24 cellular contexts compared by ENCODE assay signal in the genomic region with DNA sequence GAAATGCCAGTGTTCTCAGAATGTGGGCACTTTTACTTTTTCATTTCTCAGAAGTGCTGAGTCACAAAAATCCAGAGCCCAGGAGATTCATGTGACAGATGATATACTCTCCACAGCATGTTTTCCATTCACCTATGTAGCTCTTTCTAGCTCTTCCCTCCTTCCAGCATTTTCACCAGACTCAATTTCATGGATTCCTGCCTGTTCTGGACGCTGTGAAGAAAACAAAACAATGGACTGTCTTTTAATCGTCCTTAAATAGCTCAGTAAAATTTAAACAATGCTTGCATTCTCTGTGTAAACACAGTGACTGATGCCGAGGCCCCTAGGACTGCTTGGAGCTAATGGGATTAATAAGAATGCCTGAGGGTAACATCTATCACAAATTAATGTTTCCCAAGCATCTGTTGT. TPM values are rescaled to one million over a fixed set of nuclear protein-coding genes. Genes with fewer than 3 reads are reported as not detected.
DNase-seq lines count a peak whose midpoint lies in the region; ATAC-seq, FAIRE-seq and TF ChIP-seq lines count a peak whose summit lies in the region.
"Had no signal": no experiment of that assay in that cellular context is flagged by ENCODE, and none has a peak within 500 bp of the region (broad histone marks: within the 10 kb centered on the region; RNA-seq: fewer than 3 reads in every experiment).

No MANE protein-coding gene starts in this region.

- WGBS in A549 (ENCODE audit: missing lambda C conversion rate), result 23% methylated on average over 3 of the region's 3 CpGs
- no CpG with 5 or more reads among the region's 3 CpGs for WGBS in H9 (ENCODE audit: extremely low coverage, insufficient read length, low lambda C conversion rate)

- intact Hi-C loops in activated CD8-positive, alpha-beta T cell treated with anti-CD3 and anti-CD28 coated beads for 36 hours (cut with micrococcal nuclease), result no loop called here

- ATAC-seq in A549, result no peak
- no peak for ATAC-seq in activated CD8-positive, alpha-beta T cell treated with anti-CD3 and anti-CD28 coated beads for 36 hours

- peak overlapping the region in 2 of 3 experiments; percentile 56 to 72; a peak in 2 of 7 replicates for H3K27ac Mint-ChIP-seq in H9
- no peak overlapping the region for H3K27ac Mint-ChIP-seq in activated CD8-positive, alpha-beta T cell treated with anti-CD3 and anti-CD28 coated beads for 36 hours
- H3K27ac Mint-ChIP-seq: activated CD4-positive, alpha-beta T cell treated with anti-CD3 and anti-CD28 coated beads, Interleukin-2, amount 10 ng/mL, durations not matched to agents 7 days and 5 days; CD8-positive, alpha-beta memory T cell; HFFc6; neural progenitor cell had no signal

- no peak overlapping the region for H2AK5ac ChIP-seq in H9 (ENCODE audit: insufficient read length, low read length)

- no peak overlapping the region for H3K14ac ChIP-seq in H9 (ENCODE audit: insufficient read depth, low read length)

- POLR2A ChIA-PET in A549 (lab: Yijun Ruan, JAX), result no interaction called here
- POLR2A ChIA-PET in activated CD8-positive, alpha-beta T cell treated with anti-CD3 and anti-CD28 coated beads for 36 hours (lab: Charles Lee), result no interaction called here

- H3K23ac ChIP-seq in H9 (ENCODE audit: insufficient read length, low read depth, low read length), result no peak overlapping the region

- no peak overlapping the region for H2BK5ac ChIP-seq in H9 (ENCODE audit: insufficient read length, low read length)

- no peak overlapping the region for H3K4me3 Mint-ChIP-seq in H9
- H3K4me3 Mint-ChIP-seq in activated CD8-positive, alpha-beta T cell treated with anti-CD3 and anti-CD28 coated beads for 36 hours, result no peak overlapping the region
- H3K4me3 Mint-ChIP-seq: activated CD4-positive, alpha-beta T cell treated with anti-CD3 and anti-CD28 coated beads, Interleukin-2, amount 10 ng/mL, durations not matched to agents 7 days and 5 days; CD8-positive, alpha-beta memory T cell; HFFc6; neural progenitor cell had no signal

- FAIRE-seq in A549 (lab: Jason Lieb, UNC), result no peak
- FAIRE-seq: colon, endometrium had no signal

- no peaks in the 10 kb centered on the region for H4K20me1 ChIP-seq in H9 (ENCODE audit: control insufficient read depth, insufficient read depth, insufficient read length)

- H3K4me1 Mint-ChIP-seq in H9, result no peaks in the 10 kb centered on the region
- H3K4me1 Mint-ChIP-seq in activated CD8-positive, alpha-beta T cell treated with anti-CD3 and anti-CD28 coated beads for 36 hours (ENCODE audit: low read depth), result peaks cover 5% of the 10 kb centered on the region
- H3K4me1 Mint-ChIP-seq: CD8-positive, alpha-beta memory T cell; neural progenitor cell had no signal

- H4K5ac ChIP-seq in H9 (ENCODE audit: insufficient read length, low read depth, low read length), result no peak overlapping the region

- H3K27me3 ChIP-seq in H9 (ENCODE audit: insufficient read depth, low read length) (no peaks in the 10 kb centered on the region), layer of hippocampus (ENCODE audit: control insufficient read depth, insufficient read depth, low read length) (no peaks in the 10 kb centered on the region)
- H3K27me3 ChIP-seq: ascending aorta, hepatocyte, neural progenitor cell had no signal

- H2BK15ac ChIP-seq in H9 (ENCODE audit: low read depth, low read length), result no peak overlapping the region

- peak overlapping the region in 1 of 2 experiments; percentile 12; a peak in 1 of 6 replicates for H3K27ac ChIP-seq in A549
- H3K27ac ChIP-seq in H9 (ENCODE audit: insufficient read length, low read depth, low read length), result no peak overlapping the region
- peak overlapping the region; percentile 90 for H3K27ac ChIP-seq in angular gyrus (ENCODE audit: low read depth, low read length)
- H3K27ac ChIP-seq in layer of hippocampus (ENCODE audit: low read depth, low read length), result peak overlapping the region; percentile 58
- H3K27ac ChIP-seq: ascending aorta, hepatocyte, neural progenitor cell had no signal

- H3K23me2 ChIP-seq in H9 (ENCODE audit: insufficient read length, low read depth, low read length, poor library complexity, severe bottlenecking), result no peaks in the 10 kb centered on the region

- no peak overlapping the region for H3T11ph ChIP-seq in H9 (ENCODE audit: low read length)

- no peak overlapping the region for H4K91ac ChIP-seq in H9 (ENCODE audit: insufficient read length, low read depth, low read length)

- H3K9me3 ChIP-seq in A549 (no peaks in the 10 kb centered on the region), H9 (ENCODE audit: control insufficient read depth, low read depth, low read length) (no peaks in the 10 kb centered on the region)
- H3K9me3 ChIP-seq: ascending aorta had no signal

- no peak for TF ChIP-seq RAD21 in A549 (conservative IDR thresholded peaks at IDR 0.05 in 1 of 2, IDR thresholded peaks at IDR 0.05 in 1 of 2)

- no peak overlapping the region for H3K4ac ChIP-seq in H9 (ENCODE audit: low read depth, low read length)

- no peak for TF ChIP-seq CTCF in A549 (IDR thresholded peaks at IDR 0.05)
- no peak for TF ChIP-seq CTCF in H9 (conservative IDR thresholded peaks at IDR 0.05)
- TF ChIP-seq CTCF in activated CD8-positive, alpha-beta T cell treated with anti-CD3 and anti-CD28 coated beads for 36 hours (IDR thresholded peaks at IDR 0.05), result no peak

- no peak overlapping the region for H3K4me3 ChIP-seq in A549
- H3K4me3 ChIP-seq: ascending aorta, hepatocyte, neural progenitor cell had no signal

- peaks cover under 1 to 5% of the 10 kb centered on the region in 2 experiments; a peak in 3 of 5 replicates for H3K9me3 Mint-ChIP-seq in H9
- peaks cover 2% of the 10 kb centered on the region for H3K9me3 Mint-ChIP-seq in activated CD8-positive, alpha-beta T cell treated with anti-CD3 and anti-CD28 coated beads for 36 hours
- H3K9me3 Mint-ChIP-seq: CD8-positive, alpha-beta memory T cell; HFFc6 had no signal

- peaks cover 0 to 16% (median 9%) of the 10 kb centered on the region in 3 experiments; a peak in 5 of 7 replicates for H3K36me3 Mint-ChIP-seq in H9 (ENCODE audit: insufficient read depth in 1 of 3, low read depth in 3 of 3)
- H3K36me3 Mint-ChIP-seq in activated CD8-positive, alpha-beta T cell treated with anti-CD3 and anti-CD28 coated beads for 36 hours (ENCODE audit: low read depth), result peaks cover 11% of the 10 kb centered on the region

- 0 out of 3 replicates have a peak overlapping the region, but pooled peaks have one; percentile 10 for H3K4me2 ChIP-seq in A549
- no peak overlapping the region for H3K4me2 ChIP-seq in H9 (ENCODE audit: insufficient read depth, insufficient read length, low read length)
- H3K4me2 ChIP-seq: hepatocyte, neural progenitor cell had no signal

- H2BK12ac ChIP-seq in H9 (ENCODE audit: insufficient read length, low read depth, low read length), result no peak overlapping the region

- H2BK120ac ChIP-seq in H9 (ENCODE audit: low read depth, low read length, poor library complexity, severe bottlenecking), result no peak overlapping the region

- H3K4me1 ChIP-seq in A549 (peaks cover 4% of the 10 kb centered on the region; the same call in 1 of the 3 replicates), H9 (ENCODE audit: insufficient read depth, low read length) (no peaks in the 10 kb centered on the region)
- H3K4me1 ChIP-seq: ascending aorta, neural progenitor cell had no signal

- H3K18ac ChIP-seq in H9 (ENCODE audit: insufficient read length, low read depth, low read length), result no peak overlapping the region

- no peak overlapping the region for H3K56ac ChIP-seq in H9 (ENCODE audit: insufficient read length, low read depth, low read length)

- H2BK20ac ChIP-seq in H9 (ENCODE audit: low read depth, low read length, poor library complexity, severe bottlenecking), result no peak overlapping the region

- DNase-seq in A549 (ENCODE audit: low read depth in 1 of 2, low spot score in 1 of 2) (no peak), H9 (no peak), SIG-M5 (lab: John Stamatoyannopoulos, UW) (no peak), NCI-H187 treated with DMSO at 0.1 percent for 48 hours (lab: John Stamatoyannopoulos, UW) (no peak), iPS-NIHi11 (ENCODE audit: low spot score) (no peak)
- no peak for DNase-seq in activated CD8-positive, alpha-beta T cell treated with anti-CD3 and anti-CD28 coated beads for 36 hours
- DNase-seq: activated CD4-positive, alpha-beta T cell treated with anti-CD3 and anti-CD28 coated beads, Interleukin-2, amount 10 ng/mL, durations not matched to agents 7 days and 5 days; activated CD8-positive, alpha-beta memory T cell treated with anti-CD3 and anti-CD28 coated beads, Interleukin-2, amount 50 U/mL, for 48 hours; activated gamma-delta T cell treated with Interleukin-2 at 50 U/mL for 16 hours; CD8-positive, alpha-beta memory T cell; DND-41; HFFc6; kidney glomerular epithelial cell; NCI-H1930; NK-92 treated with Interleukin-12 subunit alpha and Interleukin-12 subunit beta, amount 100 ng/mL, for 24 hours had no signal

- H3K79me1 ChIP-seq in H9 (ENCODE audit: insufficient read depth, low read depth, low read length, poor library complexity, severe bottlenecking), result no peaks in the 10 kb centered on the region

- H4K8ac ChIP-seq in H9 (replicated peaks; ENCODE audit: insufficient read length, low read depth, low read length), result no peak overlapping the region

- CTCF ChIA-PET in A549 (lab: Yijun Ruan, JAX), result interaction anchor here (0.7 kb wide), 1 partner anchor 52 kb away, joined by 3 read pairs; the partner anchor contains the start of gene NIPSNAP2
- CTCF ChIA-PET in activated CD8-positive, alpha-beta T cell treated with anti-CD3 and anti-CD28 coated beads for 36 hours (lab: Charles Lee), result no interaction called here

- no peak for TF ChIP-seq POLR2A in A549 (IDR thresholded peaks at IDR 0.05; ENCODE audit: low read length)

- H3K9ac ChIP-seq in H9 (ENCODE audit: extremely low read depth, insufficient read length, low read length), result no peak overlapping the region
- H3K9ac ChIP-seq: neural progenitor cell had no signal

- no peak for TF ChIP-seq EP300 in A549 (IDR thresholded peaks at IDR 0.05)

- no peaks in the 10 kb centered on the region for H3K79me2 ChIP-seq in H9 (ENCODE audit: insufficient read depth, low read length)
- H3K79me2 ChIP-seq: hepatocyte had no signal

- no peaks in the 10 kb centered on the region; the same call in 1 of the 2 replicates for H3K27me3 Mint-ChIP-seq in H9 (ENCODE audit: low read depth)
- H3K27me3 Mint-ChIP-seq in activated CD8-positive, alpha-beta T cell treated with anti-CD3 and anti-CD28 coated beads for 36 hours, result no peaks in the 10 kb centered on the region
- H3K27me3 Mint-ChIP-seq: activated CD4-positive, alpha-beta T cell treated with anti-CD3 and anti-CD28 coated beads, Interleukin-2, amount 10 ng/mL, durations not matched to agents 7 days and 5 days had no signal

- no peak overlapping the region for H2AFZ ChIP-seq in H9 (ENCODE audit: low read length)
- H2AFZ ChIP-seq: hepatocyte, neural progenitor cell had no signal

RNA-seq across cellular contexts. Expression of gene ZNF713, which starts 25.5 kb away (rescaled TPM):
- polyA plus RNA-seq in A549 (2011; rRNA removed), result 1.9 and 2.2 TPM in 2 replicates
- 0.43 and 0.74 TPM in 2 replicates for polyA plus RNA-seq in A549 (2012; cell fraction: cytosol; rRNA removed)
- 0.43 and 0.83 TPM in 2 replicates for polyA plus RNA-seq in A549 (2012; cell fraction: nucleus; rRNA removed)
- polyA plus RNA-seq in A549 (2017; fragmentation: RNase III; extraction: RNeasy Plus Mini Kit Qiagen cat#74134 plus additional on column Dnase treatment), result 1.1 to 1.2 TPM (median 1.1 TPM) in 3 replicates
- polyA minus RNA-seq in A549 (2011; rRNA and poly(A)+ RNA removed), result 1.9 and 2.3 TPM in 2 replicates
- total RNA-seq in H9 (2021), result 2.3 and 3.6 TPM in 2 replicates
- 1 to 10 TPM; 2.2 to 2.8 TPM for total RNA-seq in activated CD8-positive, alpha-beta T cell treated with anti-CD3 and anti-CD28 coated beads for 36 hours

RNA-seq across cellular contexts. Expression of gene MRPS17, which starts 38.9 kb away (rescaled TPM):
- polyA plus RNA-seq in A549 (2011; rRNA removed) (33.0 and 36.3 TPM in 2 replicates), A549 (2017; fragmentation: RNase III; extraction: RNeasy Plus Mini Kit Qiagen cat#74134 plus additional on column Dnase treatment) (28.7 to 30.8 TPM (median 29.1 TPM) in 3 replicates)
- 16.3 and 16.9 TPM in 2 replicates for polyA plus RNA-seq in A549 (2012; cell fraction: cytosol; rRNA removed)
- 4.8 and 7.2 TPM in 2 replicates for polyA plus RNA-seq in A549 (2012; cell fraction: nucleus; rRNA removed)
- polyA minus RNA-seq in A549 (2011; rRNA and poly(A)+ RNA removed), result 8.2 and 9.9 TPM in 2 replicates
- 25.9 and 28.0 TPM in 2 replicates for total RNA-seq in H9 (2021)
- total RNA-seq in activated CD8-positive, alpha-beta T cell treated with anti-CD3 and anti-CD28 coated beads for 36 hours, result 10 to 100 TPM; 28.2 to 29.1 TPM

RNA-seq across cellular contexts. Expression of gene SEPTIN14, which starts 50.2 kb away (rescaled TPM):
- polyA plus RNA-seq in A549 (2011; rRNA removed), result not detected in 2 replicates
- polyA plus RNA-seq in A549 (2012; cell fraction: cytosol; rRNA removed), result not detected in 2 replicates
- polyA plus RNA-seq in A549 (2012; cell fraction: nucleus; rRNA removed), result not detected in 2 replicates
- polyA plus RNA-seq in A549 (2017; fragmentation: RNase III; extraction: RNeasy Plus Mini Kit Qiagen cat#74134 plus additional on column Dnase treatment), result 0.01 to 0.03 TPM in 2 of 3 replicates, not detected in the other
- not detected in 2 replicates for polyA minus RNA-seq in A549 (2011; rRNA and poly(A)+ RNA removed)
- total RNA-seq in H9 (2021), result not detected in 2 replicates
- total RNA-seq in activated CD8-positive, alpha-beta T cell treated with anti-CD3 and anti-CD28 coated beads for 36 hours, result not detected
- total RNA-seq: activated CD4-positive, alpha-beta T cell treated with anti-CD3 and anti-CD28 coated beads, Interleukin-2, amount 10 ng/mL, durations not matched to agents 7 days and 5 days; ascending aorta; CD8-positive, alpha-beta memory T cell; hepatocyte; HFFc6; mesenteric fat pad; subcutaneous adipose tissue had no signal
- polyA plus RNA-seq: CD8-positive, alpha-beta memory T cell; hepatocyte had no signal

RNA-seq across cellular contexts. Expression of gene NIPSNAP2, which starts 51.6 kb away (rescaled TPM):
- 96.2 and 135 TPM in 2 replicates for polyA plus RNA-seq in A549 (2011; rRNA removed)
- polyA plus RNA-seq in A549 (2012; cell fraction: cytosol; rRNA removed), result 32.4 and 34.8 TPM in 2 replicates
- 10.9 and 15.3 TPM in 2 replicates for polyA plus RNA-seq in A549 (2012; cell fraction: nucleus; rRNA removed)
- polyA plus RNA-seq in A549 (2017; fragmentation: RNase III; extraction: RNeasy Plus Mini Kit Qiagen cat#74134 plus additional on column Dnase treatment), result 47.5 to 50.2 TPM (median 48.2 TPM) in 3 replicates
- polyA minus RNA-seq in A549 (2011; rRNA and poly(A)+ RNA removed), result 31.2 and 32.5 TPM in 2 replicates
- total RNA-seq in H9 (2021), result 39.7 and 40.7 TPM in 2 replicates
- total RNA-seq in activated CD8-positive, alpha-beta T cell treated with anti-CD3 and anti-CD28 coated beads for 36 hours, result 10 to 100 TPM; 54.2 to 56.7 TPM
